ENCODE assay signal across 8 cellular contexts in genomic region chr12:21501258-21502163, GRCh38. TPM values are rescaled to one million over a fixed set of nuclear protein-coding genes. Genes with fewer than 3 reads are reported as not detected.
DNase-seq lines count a peak whose midpoint lies in the region; ATAC-seq, FAIRE-seq and TF ChIP-seq lines count a peak whose summit lies in the region.

GOLT1B (plus strand) TSS chr12:21501789; CDS start chr12:21501924, 135 bp downstream.
RECQL (minus strand) TSS chr12:21501635; CDS start chr12:21499570, 2,065 bp downstream.

- POLR2A ChIA-PET in RWPE1 (lab: Yijun Ruan, JAX; ENCODE audit: low non-redundant PET), result no interaction called here
- POLR2A ChIA-PET in naive thymus-derived CD8-positive, alpha-beta T cell (lab: Charles Lee), result interaction anchor here (0.9 to 2.4 kb wide), 10 partner anchors 9 to 176 kb away, joined by 3 to 23 read pairs (median 4); partner anchors contain the start of genes LDHB and PYROXD1

- CTCF ChIA-PET in RWPE1 (lab: Yijun Ruan, JAX), result interaction anchor here (0.6 to 1.2 kb wide), 3 partner anchors 20 to 178 kb away, joined by 3 to 7 read pairs (median 3); no protein-coding TSS in a partner anchor

- H3K4me1 Mint-ChIP-seq in activated T-helper 17 cell treated with anti-CD3 and anti-CD28 coated beads, Interleukin-2, amount 50 U/mL, for 72 hours, result peaks cover 13% of the 10 kb centered on the region
- H3K4me1 Mint-ChIP-seq in naive thymus-derived CD8-positive, alpha-beta T cell, result peaks cover 21 to 58% (median 46%) of the 10 kb centered on the region in 4 donors

- no peak for TF ChIP-seq CTCF in RWPE1 (conservative IDR thresholded peaks at IDR 0.05; ENCODE audit: low read depth)

- FAIRE-seq in H54 (lab: Jason Lieb, UNC), result peak; percentile 99

- no peaks in the 10 kb centered on the region for H3K9me3 Mint-ChIP-seq in activated T-helper 17 cell treated with anti-CD3 and anti-CD28 coated beads, Interleukin-2, amount 50 U/mL, for 72 hours
- H3K9me3 Mint-ChIP-seq in naive thymus-derived CD8-positive, alpha-beta T cell, result no peaks in the 10 kb centered on the region

- peak within 1 kb of the TSS; percentile 87 for H3K27ac ChIP-seq in RWPE1

- H3K27me3 Mint-ChIP-seq in activated T-helper 17 cell treated with anti-CD3 and anti-CD28 coated beads, Interleukin-2, amount 50 U/mL, for 72 hours, result no peaks in the 10 kb centered on the region
- H3K27me3 Mint-ChIP-seq in naive thymus-derived CD8-positive, alpha-beta T cell, result no peaks in the 10 kb centered on the region

- DNase-seq in ELF-1 (ENCODE audit: low read depth, low spot score), result peak; percentile 98
- peak; percentile 77 for DNase-seq in H54 (ENCODE audit: insufficient read length, low spot score)
- peak; percentile 99 for DNase-seq in LoVo (ENCODE audit: low spot score)
- DNase-seq in RWPE1 (ENCODE audit: low spot score), result peak; percentile 98
- DNase-seq in fibroblast of peridontal ligament (ENCODE audit: extremely low read depth), result peak; percentile 99
- peak; percentile 62 to 95 (median 92) for DNase-seq in naive thymus-derived CD8-positive, alpha-beta T cell
- DNase-seq in stimulated activated naive CD4-positive, alpha-beta T cell (lab: John Stamatoyannopoulos, UW), result peak; percentile 75 to 96 (median 92)

- no peak within 1 kb of the TSS for H3K4me3 Mint-ChIP-seq in activated T-helper 17 cell treated with anti-CD3 and anti-CD28 coated beads, Interleukin-2, amount 50 U/mL, for 72 hours
- H3K4me3 Mint-ChIP-seq in naive thymus-derived CD8-positive, alpha-beta T cell, result no peak within 1 kb of the TSS

- no peak within 1 kb of the TSS for H3K27ac Mint-ChIP-seq in activated T-helper 17 cell treated with anti-CD3 and anti-CD28 coated beads, Interleukin-2, amount 50 U/mL, for 72 hours
- no peak within 1 kb of the TSS for H3K27ac Mint-ChIP-seq in naive thymus-derived CD8-positive, alpha-beta T cell

- no peaks in the 10 kb centered on the region for H3K36me3 Mint-ChIP-seq in activated T-helper 17 cell treated with anti-CD3 and anti-CD28 coated beads, Interleukin-2, amount 50 U/mL, for 72 hours (ENCODE audit: low read depth)
- H3K36me3 Mint-ChIP-seq in naive thymus-derived CD8-positive, alpha-beta T cell, result peaks cover 4 to 27% (median 14%) of the 10 kb centered on the region in 3 donors

- TF ChIP-seq POLR2A in H54 (IDR thresholded peaks at IDR 0.05; ENCODE audit: low read depth, low read length), result peak; percentile 41

- ATAC-seq in activated T-helper 17 cell treated with anti-CD3 and anti-CD28 coated beads, Interleukin-2, amount 50 U/mL, for 72 hours (replicated peaks), result peak; percentile 97
- ATAC-seq in naive thymus-derived CD8-positive, alpha-beta T cell, result peak; percentile 94 to 97

RNA-seq across cellular contexts. Expression of gene GOLT1B, which starts in this region (rescaled TPM):
- total RNA-seq in activated T-helper 17 cell treated with anti-CD3 and anti-CD28 coated beads, Interleukin-2, amount 50 U/mL, for 72 hours, result 10 to 100 TPM; 30.7 to 39.1 TPM
- total RNA-seq in naive thymus-derived CD8-positive, alpha-beta T cell, result 10 to 100 TPM; 30.2 to 30.3 TPM
- polyA plus RNA-seq in naive thymus-derived CD8-positive, alpha-beta T cell, result 10 to 100 TPM; 16.6 to 19.7 (median 19.2) TPM

RNA-seq across cellular contexts. Expression of gene RECQL, which starts in this region (rescaled TPM):
- 10 to 100 TPM; 82.2 to 95.4 TPM for total RNA-seq in activated T-helper 17 cell treated with anti-CD3 and anti-CD28 coated beads, Interleukin-2, amount 50 U/mL, for 72 hours
- 10 to 100 TPM; 56.8 to 58.3 TPM for total RNA-seq in naive thymus-derived CD8-positive, alpha-beta T cell
- polyA plus RNA-seq in naive thymus-derived CD8-positive, alpha-beta T cell, result 10 to 100 TPM; 51.4 to 64.6 (median 52.9) TPM

Comparison
In these comparisons a context has a peak if more than half of its experiments do, and no peak if none do; other contexts are left out.
1. Peak in every context shown above with its lines: DNase-seq, ATAC-seq and H3K27ac ChIP-seq.